1 cellular context compared by ENCODE assay signal in the genomic region with DNA sequence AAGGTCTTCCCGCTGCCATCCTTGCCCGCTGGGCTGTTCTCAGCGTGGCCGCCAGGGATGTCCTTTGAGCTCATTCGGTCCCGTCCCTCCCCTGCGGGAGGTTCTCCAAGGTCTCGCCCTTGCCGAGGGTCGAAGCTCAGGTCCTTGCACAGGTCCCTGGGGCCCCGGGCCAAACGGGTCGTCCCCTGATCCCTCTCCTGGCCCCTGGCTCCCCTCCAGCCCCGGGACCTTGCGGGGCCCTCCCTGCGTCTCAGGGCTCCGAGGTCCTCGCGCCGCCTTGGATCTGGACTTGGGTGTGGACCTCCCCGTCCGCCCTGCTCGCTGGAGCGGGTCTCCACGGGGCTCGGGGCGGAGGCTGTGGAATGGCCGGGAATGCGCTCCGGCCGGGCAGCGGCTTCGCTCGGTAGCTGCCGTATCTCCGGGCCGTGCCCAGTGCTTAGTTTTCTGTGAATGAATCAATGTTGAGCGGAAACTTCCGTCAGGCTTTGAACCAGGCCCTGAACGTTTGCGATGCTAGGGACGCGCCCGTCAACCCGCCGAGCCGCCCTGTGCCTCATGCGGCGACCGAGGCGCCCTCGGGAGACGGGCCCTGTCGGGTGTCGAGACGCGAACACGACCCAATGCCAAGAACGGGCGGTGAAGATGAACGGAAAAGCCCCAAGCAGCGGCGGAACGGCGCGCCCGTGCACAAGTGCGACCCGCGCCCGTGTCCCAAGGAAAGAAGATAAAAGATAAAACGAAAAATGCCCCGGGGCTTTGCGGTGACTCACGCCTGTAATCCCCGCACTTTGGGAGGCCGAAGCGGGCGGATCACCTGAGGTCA.
A peak's percentile ranks its signal among the peaks of the same experiment; 100 is the strongest.
TF ChIP-seq lines count a peak whose summit lies in the region.

No MANE protein-coding gene starts in this region.

TF ChIP-seq in K562, 482 proteins besides CTCF, POLR2A, EP300 and RAD21 (continued from another document):
- TF ChIP-seq, protein P1, sequence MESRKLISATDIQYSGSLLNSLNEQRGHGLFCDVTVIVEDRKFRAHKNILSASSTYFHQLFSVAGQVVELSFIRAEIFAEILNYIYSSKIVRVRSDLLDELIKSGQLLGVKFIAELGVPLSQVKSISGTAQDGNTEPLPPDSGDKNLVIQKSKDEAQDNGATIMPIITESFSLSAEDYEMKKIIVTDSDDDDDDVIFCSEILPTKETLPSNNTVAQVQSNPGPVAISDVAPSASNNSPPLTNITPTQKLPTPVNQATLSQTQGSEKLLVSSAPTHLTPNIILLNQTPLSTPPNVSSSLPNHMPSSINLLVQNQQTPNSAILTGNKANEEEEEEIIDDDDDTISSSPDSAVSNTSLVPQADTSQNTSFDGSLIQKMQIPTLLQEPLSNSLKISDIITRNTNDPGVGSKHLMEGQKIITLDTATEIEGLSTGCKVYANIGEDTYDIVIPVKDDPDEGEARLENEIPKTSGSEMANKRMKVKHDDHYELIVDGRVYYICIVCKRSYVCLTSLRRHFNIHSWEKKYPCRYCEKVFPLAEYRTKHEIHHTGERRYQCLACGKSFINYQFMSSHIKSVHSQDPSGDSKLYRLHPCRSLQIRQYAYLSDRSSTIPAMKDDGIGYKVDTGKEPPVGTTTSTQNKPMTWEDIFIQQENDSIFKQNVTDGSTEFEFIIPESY (CRISPR knock-in tag; IDR thresholded peaks at IDR 0.05), result peak; percentile 43; the same call in 1 of the 2 replicates
